Comparison of ENCODE assay signal across 1 cellular context in the genomic region with DNA sequence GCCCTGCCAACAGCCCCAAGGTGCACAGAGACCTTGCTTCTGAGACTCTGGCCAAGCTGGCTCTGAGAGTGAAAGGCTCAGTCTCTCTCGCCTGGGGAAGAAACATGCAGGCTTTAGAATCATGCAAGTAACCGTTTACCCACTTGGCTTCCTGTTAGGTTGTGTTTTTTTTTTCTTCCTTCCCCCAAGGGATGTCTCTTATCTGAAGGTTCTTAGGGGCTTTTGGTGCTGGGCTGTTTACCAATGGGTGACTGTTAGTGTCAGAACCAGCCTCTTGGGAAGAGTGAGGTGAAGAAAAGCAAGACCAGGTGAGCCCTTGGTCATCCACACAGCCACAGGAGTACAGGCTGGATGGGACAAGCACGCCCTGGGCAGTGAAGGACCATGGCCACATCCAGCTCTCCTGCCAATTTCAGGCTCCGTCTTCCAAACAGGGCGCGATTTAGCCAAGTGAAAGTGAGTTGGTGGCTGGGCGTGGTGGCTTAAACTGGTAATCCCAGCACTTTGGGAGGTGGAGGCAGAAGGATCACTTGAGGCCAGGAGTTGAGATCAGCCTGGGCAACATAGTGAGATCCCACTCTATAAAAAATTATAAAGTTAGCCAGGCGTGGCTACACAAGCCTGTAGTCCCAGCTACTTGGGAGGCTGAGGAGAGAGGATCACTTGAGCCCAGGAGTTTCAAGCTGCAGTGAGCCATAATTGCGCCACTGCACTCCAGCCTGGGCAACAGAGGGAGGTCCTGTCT.
TF ChIP-seq lines count a peak whose summit lies in the region.

No MANE protein-coding gene starts in this region.

TF ChIP-seq in H1, 55 proteins besides CTCF, POLR2A, EP300 and RAD21:
- TF ChIP-seq CHD7 (IDR thresholded peaks at IDR 0.05; ENCODE audit: insufficient replicate concordance, low read length) (no peak), SP4 (IDR thresholded peaks at IDR 0.05; ENCODE audit: low read length) (no peak)
